ENCODE assay signal across 20 cellular contexts in genomic region chr16:49484936-49485335, GRCh38.
DNase-seq lines count a peak whose midpoint lies in the region; ATAC-seq, FAIRE-seq and TF ChIP-seq lines count a peak whose summit lies in the region.
"Had no signal": no experiment of that assay in that cellular context is flagged by ENCODE, and none has a peak within 500 bp of the region (broad histone marks: within the 10 kb centered on the region; RNA-seq: fewer than 3 reads in every experiment).

No MANE protein-coding gene starts in this region.

- ATAC-seq in thoracic aorta (ENCODE audit: insufficient number of reproducible peaks, low FRiP score, low read depth) (no peak), HG02571 (IDR thresholded peaks at IDR 0.05; ENCODE audit: unreplicated experiment) (no peak)

- CTCF ChIA-PET in OCI-LY7 (lab: Charles Lee; ENCODE audit: unreplicated experiment) = no interaction called here
- CTCF ChIA-PET in H1 (lab: Charles Lee; ENCODE audit: partially characterized antibody) = interaction anchor here (1.4 kb wide), 1 partner anchor 45 kb away, joined by 3 read pairs; no protein-coding TSS in a partner anchor

- WGBS in H1 (ENCODE audit: extremely low coverage in 1 of 2, insufficient coverage in 1 of 2, insufficient read length in 1 of 2, insufficient replicate concordance in 2 of 2, low coverage in 1 of 2, low lambda C conversion rate in 2 of 2, missing lambda C conversion rate in 1 of 2), 2 experiments = 83% methylated on average over 8 of the region's 8 CpGs; no CpG with 5 or more reads in 1 of the 2 experiments

- H3K9ac ChIP-seq in H1 (replicated peaks in 1 of 4; ENCODE audit: extremely low read depth in 1 of 4, low read depth in 3 of 4, low read length in 3 of 4) = no peak overlapping the region

- H4K5ac ChIP-seq in H1 (ENCODE audit: insufficient read length, low read depth, low read length) = no peak overlapping the region

- H3K4me1 ChIP-seq in OCI-LY7 (ENCODE audit: insufficient read depth, low read length, poor library complexity, severe bottlenecking) (peaks cover 48% of the 10 kb centered on the region), H1 (replicated peaks in 1 of 4; ENCODE audit: control insufficient read depth in 3 of 4, insufficient read depth in 4 of 4, low read length in 3 of 4) (peaks cover 0 to 2% (median 0%) of the 10 kb centered on the region in 4 experiments; a peak in 3 of 7 replicates), osteoblast (ENCODE audit: insufficient read depth, low read length) (no peaks in the 10 kb centered on the region), thoracic aorta (ENCODE audit: control insufficient read depth in 1 of 2, low read depth in 2 of 2) (peaks cover 3 to 10% of the 10 kb centered on the region in 2 donors), HAP-1 (no peaks in the 10 kb centered on the region)

- no peak overlapping the region for H2BK120ac ChIP-seq in H1 (replicated peaks; ENCODE audit: low read depth, low read length)

- no peak overlapping the region for H3K4ac ChIP-seq in H1 (replicated peaks; ENCODE audit: insufficient read length, low read depth, low read length)

- H3K9me3 ChIP-seq in OCI-LY7 (ENCODE audit: low read length) (no peaks in the 10 kb centered on the region), H1 (ENCODE audit: insufficient read depth in 2 of 2, low read depth in 1 of 2, low read length in 1 of 2) (no peaks in the 10 kb centered on the region), osteoblast (ENCODE audit: low read depth, low read length) (no peaks in the 10 kb centered on the region), thoracic aorta (peaks cover 7% of the 10 kb centered on the region), HAP-1 (no peaks in the 10 kb centered on the region)
- H3K9me3 ChIP-seq: right atrium auricular region had no signal

- H3K27ac ChIP-seq in OCI-LY7 (ENCODE audit: low read depth, low read length, poor library complexity, severe bottlenecking) (no peak overlapping the region), H1 (ENCODE audit: low read depth, low read length) (no peak overlapping the region), osteoblast (ENCODE audit: low read depth, low read length) (no peak overlapping the region), thoracic aorta (peak overlapping the region in 1 of 2 donors; percentile 72)

- H3K27me3 ChIP-seq in H1 (replicated peaks in 1 of 4; ENCODE audit: control insufficient read depth in 3 of 4, extremely low read depth in 1 of 4, insufficient read depth in 3 of 4, low read length in 3 of 4) (no peaks in the 10 kb centered on the region; a peak in 2 of 7 replicates), osteoblast (ENCODE audit: insufficient read depth, low read length) (peaks cover 4% of the 10 kb centered on the region), thoracic aorta (replicated peaks; ENCODE audit: insufficient read depth) (no peaks in the 10 kb centered on the region), HAP-1 (ENCODE audit: low read depth) (0 out of 2 replicates have a peak, but pooled peaks cover 4% of the 10 kb centered on the region)
- H3K27me3 ChIP-seq: right atrium auricular region had no signal

- H3K18ac ChIP-seq in H1 (ENCODE audit: extremely low read depth, low read length) = no peak overlapping the region

- H4K20me1 ChIP-seq in OCI-LY7 (ENCODE audit: insufficient read depth, low read length) (no peaks in the 10 kb centered on the region), H1 (replicated peaks in 1 of 2; ENCODE audit: control insufficient read depth in 1 of 2, insufficient read depth in 2 of 2, low read length in 2 of 2) (no peaks in the 10 kb centered on the region), osteoblast (ENCODE audit: insufficient read depth, low read length) (no peaks in the 10 kb centered on the region)

- no peak overlapping the region for H2BK15ac ChIP-seq in H1 (ENCODE audit: low read length)

- 0 out of 2 replicates have a peak, but pooled peaks cover 2% of the 10 kb centered on the region for H3K23me2 ChIP-seq in H1 (ENCODE audit: low read depth, low read length)

- H2AFZ ChIP-seq in OCI-LY7 (ENCODE audit: low read length) = peak overlapping the region; percentile 74; the same call in 1 of the 2 replicates
- peak overlapping the region; percentile 38; the same call in 1 of the 2 replicates for H2AFZ ChIP-seq in H1 (ENCODE audit: low read length)
- H2AFZ ChIP-seq in osteoblast (ENCODE audit: low read length) = no peak overlapping the region

- H3K4me2 ChIP-seq in OCI-LY7 (ENCODE audit: low read length) = peak overlapping the region; percentile 73
- peak overlapping the region in 1 of 2 experiments; percentile 14; a peak in 1 of 4 replicates for H3K4me2 ChIP-seq in H1 (ENCODE audit: insufficient read depth in 1 of 2, low read depth in 2 of 2, low read length in 2 of 2)
- no peak overlapping the region for H3K4me2 ChIP-seq in osteoblast (ENCODE audit: insufficient read depth, low read length)

- no peak overlapping the region for H4K91ac ChIP-seq in H1 (replicated peaks; ENCODE audit: insufficient read length, low read length)

- no peak overlapping the region for H2BK20ac ChIP-seq in H1 (ENCODE audit: low read length)

- 0 out of 2 replicates have a peak overlapping the region, but pooled peaks have one; percentile 30 for H2BK5ac ChIP-seq in H1 (ENCODE audit: low read depth, low read length)

- no peak for TF ChIP-seq CTCF in OCI-LY7 (conservative IDR thresholded peaks at IDR 0.05; ENCODE audit: low read length)
- no peak for TF ChIP-seq CTCF in H1 (IDR thresholded peaks at IDR 0.05; ENCODE audit: control extremely low read depth in 1 of 3, insufficient read depth in 1 of 3, low read depth in 1 of 3, low read length in 3 of 3)
- no peak for TF ChIP-seq CTCF in osteoblast (IDR thresholded peaks at IDR 0.05; ENCODE audit: extremely low read depth, low read depth, low read length)
- no peak for TF ChIP-seq CTCF in thoracic aorta (IDR thresholded peaks at IDR 0.05)

- H3K79me1 ChIP-seq in H1 (ENCODE audit: low read depth, low read length) = no peaks in the 10 kb centered on the region

- POLR2A ChIA-PET in OCI-LY7 (lab: Charles Lee) (interaction anchor here (0.6 to 1.7 kb wide), 3 partner anchors 14 to 186 kb away, joined by 3 to 8 read pairs (median 3); no protein-coding TSS in a partner anchor), H1 (lab: Charles Lee; ENCODE audit: partially characterized antibody) (no interaction called here)

- 0 out of 2 replicates have a peak overlapping the region, but pooled peaks have one; percentile 39 for H2BK12ac ChIP-seq in H1 (ENCODE audit: low read depth, low read length)

- H3K36me3 ChIP-seq in OCI-LY7 (ENCODE audit: insufficient read depth, low read length) = no peaks in the 10 kb centered on the region
- H3K36me3 ChIP-seq in H1 (ENCODE audit: control insufficient read depth in 2 of 4, insufficient read depth in 4 of 4, low read length in 3 of 4) = no peaks in the 10 kb centered on the region
- no peaks in the 10 kb centered on the region for H3K36me3 ChIP-seq in osteoblast (ENCODE audit: insufficient read depth, low read length)
- no peaks in the 10 kb centered on the region for H3K36me3 ChIP-seq in thoracic aorta
- no peaks in the 10 kb centered on the region for H3K36me3 ChIP-seq in HAP-1 (replicated peaks)
- H3K36me3 ChIP-seq: right atrium auricular region had no signal

- in situ Hi-C loops in HAP-1 (cut with MboI; ENCODE audit: low sequenced_read_pairs) = no loop called here

- FAIRE-seq in H1 (lab: Jason Lieb, UNC) = no peak
- FAIRE-seq: astrocyte, frontal cortex had no signal

- intact Hi-C loops in OCI-LY7 (cut with micrococcal nuclease; ENCODE audit: unreplicated experiment) = no loop called here

- no peak overlapping the region for H3K14ac ChIP-seq in H1 (ENCODE audit: insufficient read length)

- no peak for TF ChIP-seq EP300 in H1 (IDR thresholded peaks at IDR 0.05; ENCODE audit: borderline replicate concordance in 1 of 2, low read depth in 2 of 2, low read length in 2 of 2)

- H4K8ac ChIP-seq in H1 (ENCODE audit: extremely low read depth, insufficient read depth, low read length) = no peak overlapping the region

- no peaks in the 10 kb centered on the region for H3K79me2 ChIP-seq in OCI-LY7 (ENCODE audit: insufficient read depth, low read depth, low read length)
- no peaks in the 10 kb centered on the region for H3K79me2 ChIP-seq in H1 (ENCODE audit: control insufficient read depth in 1 of 2, insufficient read depth in 2 of 2, low read length in 2 of 2)
- no peaks in the 10 kb centered on the region for H3K79me2 ChIP-seq in osteoblast (ENCODE audit: insufficient read depth, low read length)

- no peak overlapping the region for H3K23ac ChIP-seq in H1 (ENCODE audit: insufficient read length)

- TF ChIP-seq RAD21 in H1 (IDR thresholded peaks at IDR 0.05 in 1 of 2, conservative IDR thresholded peaks at IDR 0.05 in 1 of 2; ENCODE audit: low read depth in 2 of 2, low read length in 2 of 2) = no peak

- DNase-seq in OCI-LY7 (ENCODE audit: low spot score) (no peak), H1 (ENCODE audit: low read depth in 1 of 2, low spot score in 2 of 2) (no peak), osteoblast (ENCODE audit: insufficient read length, low spot score, missing footprints) (peak; percentile 5), thoracic aorta (ENCODE audit: low spot score) (no peak), HAP-1 (ENCODE audit: low spot score in 2 of 2) (no peak), T1000 (lab: John Stamatoyannopoulos, UW) (no peak)
- DNase-seq: activated CD4-positive, alpha-beta T cell treated with anti-CD3 and anti-CD28 coated beads for 1 hour; cerebellar nuclear complex; DMS53; effector CD4-positive, alpha-beta T cell; GDM1; Kasumi-1; NCI-H1694 treated with DMSO at 0.1 percent for 48 hours; OCI-M1; SW 1271 had no signal

- TF ChIP-seq POLR2A in H1 (IDR thresholded peaks at IDR 0.05; ENCODE audit: control extremely low read depth in 1 of 2, low read depth in 2 of 2, low read length in 2 of 2) = no peak

- H3K9me2 ChIP-seq in OCI-LY7 (ENCODE audit: insufficient read depth, low read length) = no peaks in the 10 kb centered on the region

- H3K56ac ChIP-seq in H1 (replicated peaks; ENCODE audit: insufficient read length, low read depth, low read length) = no peak overlapping the region

- no TSS peak for BruUV-seq in OCI-LY7 (replicated peaks; lab: Mats Ljungman, UMichigan)

- no peak overlapping the region for H2AK5ac ChIP-seq in H1 (ENCODE audit: low read depth, low read length)

- H3K4me3 ChIP-seq in OCI-LY7 (ENCODE audit: low read depth, low read length, poor library complexity, severe bottlenecking) (peak overlapping the region; percentile 50), H1 (ENCODE audit: extremely low read depth in 1 of 4, insufficient read depth in 2 of 4, low read depth in 3 of 4, low read length in 4 of 4) (no peak overlapping the region), osteoblast (ENCODE audit: insufficient read depth, low read length) (no peak overlapping the region), thoracic aorta (peak overlapping the region; percentile 59), HAP-1 (no peak overlapping the region)
- H3K4me3 ChIP-seq: lung had no signal

Comparison
In these comparisons a context has a peak if more than half of its experiments do, and no peak if none do; other contexts are left out.
1. H3K4me3 ChIP-seq: peak in OCI-LY7 (single experiment) and thoracic aorta (single experiment); none in H1 (0 of 4), osteoblast (single experiment) and HAP-1 (single experiment).